In genomic region chr2:43798300-43798699, GRCh38 we compare ENCODE assay signal across 15 cellular contexts. TPM values are rescaled to one million over a fixed set of nuclear protein-coding genes. Genes with fewer than 3 reads are reported as not detected.
DNase-seq lines count a peak whose midpoint lies in the region; ATAC-seq, FAIRE-seq and TF ChIP-seq lines count a peak whose summit lies in the region.
"Had no signal": no experiment of that assay in that cellular context is flagged by ENCODE, and none has a peak within 500 bp of the region (broad histone marks: within the 10 kb centered on the region; RNA-seq: fewer than 3 reads in every experiment).

No MANE protein-coding gene starts in this region.

- H4K20me1 ChIP-seq in OCI-LY1 (ENCODE audit: insufficient read depth, low read length) (no peaks in the 10 kb centered on the region), endothelial cell of umbilical vein (replicated peaks; ENCODE audit: control insufficient read depth, extremely low read depth, insufficient read depth, low read length) (no peaks in the 10 kb centered on the region)

- H3K4me3 Mint-ChIP-seq in activated CD8-positive, alpha-beta T cell treated with anti-CD3 and anti-CD28 coated beads for 36 hours, result no peak overlapping the region
- no peak overlapping the region for H3K4me3 Mint-ChIP-seq in activated CD8-positive, alpha-beta T cell treated with anti-CD3 and anti-CD28 coated beads, Interleukin-2, amount 10 ng/mL, durations not matched to agents 7 days and 5 days
- H3K4me3 Mint-ChIP-seq: activated B cell treated with CpG ODN at 0.5 μM for 24 hours had no signal

- H3K36me3 ChIP-seq in OCI-LY1 (ENCODE audit: insufficient read depth, low read length) (no peaks in the 10 kb centered on the region), endothelial cell of umbilical vein (ENCODE audit: control insufficient read depth in 2 of 2, extremely low read depth in 1 of 2, insufficient read depth in 2 of 2, low read length in 2 of 2) (no peaks in the 10 kb centered on the region), pancreas (no peaks in the 10 kb centered on the region)
- H3K36me3 ChIP-seq: ovary had no signal

- intact Hi-C loops in activated CD8-positive, alpha-beta T cell treated with anti-CD3 and anti-CD28 coated beads for 36 hours (cut with micrococcal nuclease), result no loop called here
- intact Hi-C loops in endothelial cell of umbilical vein (cut with micrococcal nuclease), result no loop called here
- intact Hi-C loops in Right ventricle myocardium superior (cut with DNase I), result no loop called here
- intact Hi-C loops in pancreas (cut with DNase I), result no loop called here

- TF ChIP-seq CTCF in activated CD8-positive, alpha-beta T cell treated with anti-CD3 and anti-CD28 coated beads for 36 hours (IDR thresholded peaks at IDR 0.05), result peak; percentile 44
- TF ChIP-seq CTCF in OCI-LY1 (IDR thresholded peaks at IDR 0.05; ENCODE audit: low read length) (peak; percentile 55), endothelial cell of umbilical vein (IDR thresholded peaks at IDR 0.05; ENCODE audit: extremely low read depth in 1 of 2, insufficient read depth in 1 of 2, low read depth in 1 of 2, low read length in 2 of 2) (no peak), pancreas (IDR thresholded peaks at IDR 0.05) (peak in 1 of 4 donors; percentile 9)

- no peak for ATAC-seq in activated CD8-positive, alpha-beta T cell treated with anti-CD3 and anti-CD28 coated beads for 36 hours
- ATAC-seq in activated CD8-positive, alpha-beta T cell treated with anti-CD3 and anti-CD28 coated beads, Interleukin-2, amount 10 ng/mL, durations not matched to agents 7 days and 5 days, result no peak
- ATAC-seq in Right ventricle myocardium superior (ENCODE audit: poor library complexity), result no peak
- no peak for ATAC-seq in pancreas
- ATAC-seq: upper lobe of right lung had no signal

- no peaks in the 10 kb centered on the region for H3K79me2 ChIP-seq in OCI-LY1 (ENCODE audit: insufficient read depth, low read length)
- H3K79me2 ChIP-seq in endothelial cell of umbilical vein (ENCODE audit: control insufficient read depth, insufficient read depth, low read length), result no peaks in the 10 kb centered on the region

- FAIRE-seq in endothelial cell of umbilical vein (lab: Jason Lieb, UNC) (no peak), urothelium cell line (lab: Jason Lieb, UNC) (peak; percentile 83), pancreas (lab: Jason Lieb, UNC) (no peak)

- H3K4me2 ChIP-seq in OCI-LY1 (ENCODE audit: low read length) (no peak overlapping the region), endothelial cell of umbilical vein (ENCODE audit: insufficient read depth, low read length) (no peak overlapping the region)

- CTCF ChIA-PET in activated CD8-positive, alpha-beta T cell treated with anti-CD3 and anti-CD28 coated beads for 36 hours (lab: Charles Lee), result interaction anchor here (0.6 to 1.2 kb wide), 3 partner anchors 9 to 80 kb away, joined by 3 to 4 read pairs (median 4); no protein-coding TSS in a partner anchor
- CTCF ChIA-PET in activated CD8-positive, alpha-beta T cell treated with anti-CD3 and anti-CD28 coated beads, Interleukin-2, amount 10 ng/mL, durations not matched to agents 7 days and 5 days (lab: Charles Lee), result interaction anchor here (0.7 to 1.2 kb wide), 2 partner anchors 8 to 14 kb away, joined by 3 to 5 read pairs; no protein-coding TSS in a partner anchor
- CTCF ChIA-PET in endothelial cell of umbilical vein (lab: Charles Lee), result interaction anchor here (0.6 to 1.8 kb wide), 13 partner anchors 9 to 640 kb away, joined by 3 to 7 read pairs (median 4); partner anchors contain the start of genes C1GALT1C1L and DYNC2LI1

- H3K9me3 Mint-ChIP-seq in activated CD8-positive, alpha-beta T cell treated with anti-CD3 and anti-CD28 coated beads for 36 hours, result no peaks in the 10 kb centered on the region
- no peaks in the 10 kb centered on the region for H3K9me3 Mint-ChIP-seq in activated CD8-positive, alpha-beta T cell treated with anti-CD3 and anti-CD28 coated beads, Interleukin-2, amount 10 ng/mL, durations not matched to agents 7 days and 5 days (ENCODE audit: insufficient read depth)
- H3K9me3 Mint-ChIP-seq: activated B cell treated with CpG ODN at 0.5 μM for 24 hours had no signal

- H3K27me3 ChIP-seq in OCI-LY1 (ENCODE audit: insufficient read depth, low read length), result no peaks in the 10 kb centered on the region
- H3K27me3 ChIP-seq in endothelial cell of umbilical vein (ENCODE audit: control insufficient read depth in 2 of 2, insufficient read depth in 2 of 2, low read length in 2 of 2), result no peaks in the 10 kb centered on the region
- H3K27me3 ChIP-seq in pancreas, result no peaks in the 10 kb centered on the region
- H3K27me3 ChIP-seq: ovary, upper lobe of right lung had no signal

- H3K4me1 Mint-ChIP-seq in activated CD8-positive, alpha-beta T cell treated with anti-CD3 and anti-CD28 coated beads for 36 hours (ENCODE audit: low read depth), result no peaks in the 10 kb centered on the region
- no peaks in the 10 kb centered on the region for H3K4me1 Mint-ChIP-seq in activated CD8-positive, alpha-beta T cell treated with anti-CD3 and anti-CD28 coated beads, Interleukin-2, amount 10 ng/mL, durations not matched to agents 7 days and 5 days (ENCODE audit: low read depth)
- H3K4me1 Mint-ChIP-seq: activated B cell treated with CpG ODN at 0.5 μM for 24 hours had no signal

- H2AFZ ChIP-seq in OCI-LY1 (ENCODE audit: low read length), result no peak overlapping the region
- no peak overlapping the region for H2AFZ ChIP-seq in endothelial cell of umbilical vein (ENCODE audit: low read depth, low read length)

- H3K36me3 Mint-ChIP-seq in activated CD8-positive, alpha-beta T cell treated with anti-CD3 and anti-CD28 coated beads for 36 hours (ENCODE audit: low read depth), result peaks cover 3% of the 10 kb centered on the region
- H3K36me3 Mint-ChIP-seq in activated CD8-positive, alpha-beta T cell treated with anti-CD3 and anti-CD28 coated beads, Interleukin-2, amount 10 ng/mL, durations not matched to agents 7 days and 5 days (ENCODE audit: low read depth), result no peaks in the 10 kb centered on the region

- TF ChIP-seq POLR2A in endothelial cell of umbilical vein (IDR thresholded peaks at IDR 0.05; ENCODE audit: low read depth, low read length), result no peak

- no peak overlapping the region for H3K27ac Mint-ChIP-seq in activated CD8-positive, alpha-beta T cell treated with anti-CD3 and anti-CD28 coated beads for 36 hours
- H3K27ac Mint-ChIP-seq in activated CD8-positive, alpha-beta T cell treated with anti-CD3 and anti-CD28 coated beads, Interleukin-2, amount 10 ng/mL, durations not matched to agents 7 days and 5 days, result no peak overlapping the region
- H3K27ac Mint-ChIP-seq: activated B cell treated with CpG ODN at 0.5 μM for 24 hours had no signal

- H3K9me1 ChIP-seq in endothelial cell of umbilical vein (replicated peaks; ENCODE audit: control insufficient read depth, extremely low read depth, insufficient read depth, low read length), result no peaks in the 10 kb centered on the region

- BruUV-seq in endothelial cell of umbilical vein (replicated peaks; lab: Mats Ljungman, UMichigan), result no TSS peak

- H3K9ac ChIP-seq in OCI-LY1 (ENCODE audit: low read length) (no peak overlapping the region), endothelial cell of umbilical vein (replicated peaks; ENCODE audit: extremely low read depth, insufficient read depth, low read length) (no peak overlapping the region)

- H3K4me1 ChIP-seq in OCI-LY1 (ENCODE audit: insufficient read depth, low read length, severe bottlenecking) (no peaks in the 10 kb centered on the region), endothelial cell of umbilical vein (ENCODE audit: control insufficient read depth, extremely low read depth, insufficient read depth, low read length) (no peaks in the 10 kb centered on the region), pancreas (peaks cover 0 to 3% (median 0%) of the 10 kb centered on the region in 3 donors)
- H3K4me1 ChIP-seq: upper lobe of right lung had no signal

- no peaks in the 10 kb centered on the region for H3K9me3 ChIP-seq in OCI-LY1 (ENCODE audit: low read length)
- no peaks in the 10 kb centered on the region for H3K9me3 ChIP-seq in endothelial cell of umbilical vein (replicated peaks; ENCODE audit: control insufficient read depth, insufficient read depth, low read length)
- H3K9me3 ChIP-seq in pancreas, result no peaks in the 10 kb centered on the region
- H3K9me3 ChIP-seq: ovary, upper lobe of right lung had no signal

- WGBS in pancreas, 2 donors, result 77 to 84% methylated on average over 4 of the region's 4 CpGs

- no peak overlapping the region for H3K4me3 ChIP-seq in OCI-LY1 (ENCODE audit: low read depth, low read length, poor library complexity, severe bottlenecking)
- no peak overlapping the region for H3K4me3 ChIP-seq in endothelial cell of umbilical vein (replicated peaks in 1 of 3; ENCODE audit: insufficient read depth in 1 of 3, low read depth in 1 of 3, low read length in 3 of 3)
- H3K4me3 ChIP-seq in pancreas, result no peak overlapping the region
- H3K4me3 ChIP-seq: ovary, upper lobe of right lung had no signal

- DNase-seq in activated CD8-positive, alpha-beta T cell treated with anti-CD3 and anti-CD28 coated beads for 36 hours, result no peak
- no peak for DNase-seq in activated CD8-positive, alpha-beta T cell treated with anti-CD3 and anti-CD28 coated beads, Interleukin-2, amount 10 ng/mL, durations not matched to agents 7 days and 5 days
- peak; percentile 8 for DNase-seq in endothelial cell of umbilical vein (ENCODE audit: low read depth, low spot score)
- peak; percentile 31 for DNase-seq in urothelium cell line (ENCODE audit: low spot score)
- DNase-seq in caudate nucleus (lab: John Stamatoyannopoulos, UW), result no peak
- no peak for DNase-seq in Right ventricle myocardium superior
- no peak for DNase-seq in pancreas
- DNase-seq: activated B cell treated with CpG ODN at 0.5 μM for 24 hours; activated effector memory CD4-positive, alpha-beta T cell treated with anti-CD3 and anti-CD28 coated beads, Interleukin-2, amount 50 U/mL, for 16 hours; effector CD8-positive, alpha-beta T cell; islet precursor cell; KG1; ovary; upper lobe of right lung had no signal

- POLR2A ChIA-PET in activated CD8-positive, alpha-beta T cell treated with anti-CD3 and anti-CD28 coated beads for 36 hours (lab: Charles Lee), result no interaction called here
- POLR2A ChIA-PET in activated CD8-positive, alpha-beta T cell treated with anti-CD3 and anti-CD28 coated beads, Interleukin-2, amount 10 ng/mL, durations not matched to agents 7 days and 5 days (lab: Charles Lee), result no interaction called here
- POLR2A ChIA-PET in endothelial cell of umbilical vein (lab: Charles Lee), result no interaction called here

- H3K27me3 Mint-ChIP-seq in activated CD8-positive, alpha-beta T cell treated with anti-CD3 and anti-CD28 coated beads for 36 hours, result no peaks in the 10 kb centered on the region
- H3K27me3 Mint-ChIP-seq in activated CD8-positive, alpha-beta T cell treated with anti-CD3 and anti-CD28 coated beads, Interleukin-2, amount 10 ng/mL, durations not matched to agents 7 days and 5 days (ENCODE audit: low read depth), result no peaks in the 10 kb centered on the region
- H3K27me3 Mint-ChIP-seq: activated B cell treated with CpG ODN at 0.5 μM for 24 hours had no signal

- H3K27ac ChIP-seq in OCI-LY1 (ENCODE audit: low read depth, low read length, poor library complexity, severe bottlenecking), result no peak overlapping the region
- no peak overlapping the region for H3K27ac ChIP-seq in endothelial cell of umbilical vein (ENCODE audit: insufficient read depth, low read depth, low read length)
- H3K27ac ChIP-seq in caudate nucleus (ENCODE audit: low read depth, low read length), result no peak overlapping the region
- H3K27ac ChIP-seq in pancreas, result no peak overlapping the region
- H3K27ac ChIP-seq: ovary, upper lobe of right lung had no signal

- dilution Hi-C loops in endothelial cell of umbilical vein (cut with MboI; ENCODE audit: extremely low pct_ligation_motif_present, low sequenced_read_pairs), result no loop called here

- H3K9me2 ChIP-seq in OCI-LY1 (ENCODE audit: low read depth, low read length), result no peaks in the 10 kb centered on the region

- no peaks in the 10 kb centered on the region for H3F3A ChIP-seq in OCI-LY1 (ENCODE audit: insufficient read depth, low read length)

RNA-seq across cellular contexts. Expression of gene DYNC2LI1, which starts 24.5 kb away (rescaled TPM):
- total RNA-seq in activated CD8-positive, alpha-beta T cell treated with anti-CD3 and anti-CD28 coated beads for 36 hours, result 1 to 10 TPM; 6.3 to 6.9 TPM
- total RNA-seq in activated CD8-positive, alpha-beta T cell treated with anti-CD3 and anti-CD28 coated beads, Interleukin-2, amount 10 ng/mL, durations not matched to agents 7 days and 5 days, result 1 to 10 TPM; 2.8 to 3.2 TPM
- total RNA-seq in endothelial cell of umbilical vein (8.7 and 8.9 TPM in 2 replicates), Right ventricle myocardium superior (5.4 TPM), pancreas (10 to 100 TPM in 1 of 6 donors, 1 to 10 TPM in 5; 3.8 to 12.0 (median 9.3) TPM)
- polyA plus RNA-seq in endothelial cell of umbilical vein (2.9 and 4.2 TPM in 2 replicates), pancreas (10 to 100 TPM in 1 of 2 donors, 1 to 10 TPM in 1; 8.9 to 22.7 TPM)
- 8.4 and 9.0 TPM in 2 replicates for polyA plus RNA-seq in endothelial cell of umbilical vein (2011; cell fraction: cytosol; rRNA removed)
- polyA plus RNA-seq in endothelial cell of umbilical vein (2011; cell fraction: nucleus; rRNA removed), result 12.5 and 16.2 TPM in 2 replicates
- polyA plus RNA-seq in endothelial cell of umbilical vein (2012), result 11.8 and 12.5 TPM in 2 replicates
- 2.0 and 5.8 TPM in 2 replicates for polyA minus RNA-seq in endothelial cell of umbilical vein
- 2.8 TPM for polyA minus RNA-seq in endothelial cell of umbilical vein (2011; cell fraction: cytosol; rRNA and poly(A)+ RNA removed)
- 6.3 and 6.7 TPM in 2 replicates for polyA minus RNA-seq in endothelial cell of umbilical vein (2011; cell fraction: nucleus; rRNA and poly(A)+ RNA removed)

RNA-seq across cellular contexts. Expression of gene ABCG5, which starts 40.3 kb away (rescaled TPM):
- total RNA-seq in activated CD8-positive, alpha-beta T cell treated with anti-CD3 and anti-CD28 coated beads for 36 hours, result not detected
- total RNA-seq in activated CD8-positive, alpha-beta T cell treated with anti-CD3 and anti-CD28 coated beads, Interleukin-2, amount 10 ng/mL, durations not matched to agents 7 days and 5 days, result not detected
- total RNA-seq in endothelial cell of umbilical vein, result not detected in 2 replicates
- not detected in 2 replicates for polyA plus RNA-seq in endothelial cell of umbilical vein
- polyA plus RNA-seq in endothelial cell of umbilical vein (2011; cell fraction: cytosol; rRNA removed), result not detected in 2 replicates
- polyA plus RNA-seq in endothelial cell of umbilical vein (2011; cell fraction: nucleus; rRNA removed), result not detected in 2 replicates
- not detected in 2 replicates for polyA plus RNA-seq in endothelial cell of umbilical vein (2012)
- polyA minus RNA-seq in endothelial cell of umbilical vein, result not detected in 2 replicates
- polyA minus RNA-seq in endothelial cell of umbilical vein (2011; cell fraction: cytosol; rRNA and poly(A)+ RNA removed), result not detected
- not detected in 2 replicates for polyA minus RNA-seq in endothelial cell of umbilical vein (2011; cell fraction: nucleus; rRNA and poly(A)+ RNA removed)
- total RNA-seq in Right ventricle myocardium superior, result not detected
- under 1 TPM in 1 of 6 donors, not detected in 5; 0.06 TPM for total RNA-seq in pancreas
- not detected for polyA plus RNA-seq in pancreas
- total RNA-seq: activated B cell treated with CpG ODN at 0.5 μM for 24 hours, upper lobe of right lung had no signal
- polyA plus RNA-seq: ovary had no signal

RNA-seq across cellular contexts. Expression of gene ABCG8, which starts 40.5 kb away (rescaled TPM):
- total RNA-seq in activated CD8-positive, alpha-beta T cell treated with anti-CD3 and anti-CD28 coated beads for 36 hours, result not detected
- not detected for total RNA-seq in activated CD8-positive, alpha-beta T cell treated with anti-CD3 and anti-CD28 coated beads, Interleukin-2, amount 10 ng/mL, durations not matched to agents 7 days and 5 days
- total RNA-seq in endothelial cell of umbilical vein (not detected in 2 replicates), Right ventricle myocardium superior (0.11 TPM), pancreas (under 1 TPM in 2 of 6 donors, not detected in 4; 0.03 to 0.06 TPM)
- polyA plus RNA-seq in endothelial cell of umbilical vein (not detected in 2 replicates), pancreas (not detected)
- not detected in 2 replicates for polyA plus RNA-seq in endothelial cell of umbilical vein (2011; cell fraction: cytosol; rRNA removed)
- not detected in 2 replicates for polyA plus RNA-seq in endothelial cell of umbilical vein (2011; cell fraction: nucleus; rRNA removed)
- 0.03 TPM in 2 replicates for polyA plus RNA-seq in endothelial cell of umbilical vein (2012)
- polyA minus RNA-seq in endothelial cell of umbilical vein, result not detected in 2 replicates
- not detected for polyA minus RNA-seq in endothelial cell of umbilical vein (2011; cell fraction: cytosol; rRNA and poly(A)+ RNA removed)
- not detected in 2 replicates for polyA minus RNA-seq in endothelial cell of umbilical vein (2011; cell fraction: nucleus; rRNA and poly(A)+ RNA removed)
- total RNA-seq: activated B cell treated with CpG ODN at 0.5 μM for 24 hours, upper lobe of right lung had no signal

Comparison
In these comparisons a context has a peak if more than half of its experiments do, and no peak if none do; other contexts are left out.
1. DNase-seq: peak in endothelial cell of umbilical vein (single experiment) and urothelium cell line (single experiment); none in activated CD8-positive, alpha-beta T cell treated with anti-CD3 and anti-CD28 coated beads for 36 hours (single experiment), activated CD8-positive, alpha-beta T cell treated with anti-CD3 and anti-CD28 coated beads, Interleukin-2, amount 10 ng/mL, durations not matched to agents 7 days and 5 days (single experiment), caudate nucleus (0 of 61), Right ventricle myocardium superior (single experiment) and pancreas (0 of 6).
2. CTCF ChIP-seq: peak in activated CD8-positive, alpha-beta T cell treated with anti-CD3 and anti-CD28 coated beads for 36 hours (single experiment) and OCI-LY1 (single experiment); none in endothelial cell of umbilical vein (0 of 2).